ENCODE assay signal across 2 cellular contexts in the genomic region with DNA sequence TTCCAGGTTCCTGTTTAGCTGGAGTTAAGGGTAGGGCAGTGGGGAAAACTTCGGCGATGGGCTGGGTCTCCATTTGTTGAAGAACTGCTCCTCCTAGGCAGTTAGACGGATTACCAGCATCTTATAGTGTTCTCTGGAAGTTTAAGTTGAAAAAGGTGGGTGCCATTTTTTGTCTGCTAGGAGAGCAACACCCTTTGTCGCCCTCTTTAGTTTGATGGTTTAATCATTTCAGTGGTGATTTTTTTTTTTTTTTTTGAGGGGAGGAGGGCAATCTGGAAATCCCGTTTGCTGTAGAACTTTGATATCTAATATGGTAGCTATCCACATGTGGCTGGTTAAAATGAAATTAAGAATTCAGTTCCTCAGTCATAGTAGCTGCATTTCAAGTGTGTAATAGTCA.
TF ChIP-seq lines count a peak whose summit lies in the region.

No MANE protein-coding gene starts in this region.

TF ChIP-seq in HEK293T, 16 proteins besides CTCF, POLR2A, EP300 and RAD21:
- TF ChIP-seq ZNF384 (IDR thresholded peaks at IDR 0.05) (peak; percentile 45; the same call in 1 of the 2 replicates), L3MBTL2 (conservative IDR thresholded peaks at IDR 0.05) (no peak), FOXM1 (IDR thresholded peaks at IDR 0.05; ENCODE audit: borderline replicate concordance) (no peak)
TF ChIP-seq in HEK293T: peak in this region for 1.

TF ChIP-seq in GM12878, 131 proteins besides CTCF, POLR2A, EP300 and RAD21:
- peak; percentile 46; the same call in 1 of the 2 replicates for TF ChIP-seq ZNF384 (IDR thresholded peaks at IDR 0.05; ENCODE audit: borderline replicate concordance, low read depth, low read length)
- TF ChIP-seq, protein P1, sequence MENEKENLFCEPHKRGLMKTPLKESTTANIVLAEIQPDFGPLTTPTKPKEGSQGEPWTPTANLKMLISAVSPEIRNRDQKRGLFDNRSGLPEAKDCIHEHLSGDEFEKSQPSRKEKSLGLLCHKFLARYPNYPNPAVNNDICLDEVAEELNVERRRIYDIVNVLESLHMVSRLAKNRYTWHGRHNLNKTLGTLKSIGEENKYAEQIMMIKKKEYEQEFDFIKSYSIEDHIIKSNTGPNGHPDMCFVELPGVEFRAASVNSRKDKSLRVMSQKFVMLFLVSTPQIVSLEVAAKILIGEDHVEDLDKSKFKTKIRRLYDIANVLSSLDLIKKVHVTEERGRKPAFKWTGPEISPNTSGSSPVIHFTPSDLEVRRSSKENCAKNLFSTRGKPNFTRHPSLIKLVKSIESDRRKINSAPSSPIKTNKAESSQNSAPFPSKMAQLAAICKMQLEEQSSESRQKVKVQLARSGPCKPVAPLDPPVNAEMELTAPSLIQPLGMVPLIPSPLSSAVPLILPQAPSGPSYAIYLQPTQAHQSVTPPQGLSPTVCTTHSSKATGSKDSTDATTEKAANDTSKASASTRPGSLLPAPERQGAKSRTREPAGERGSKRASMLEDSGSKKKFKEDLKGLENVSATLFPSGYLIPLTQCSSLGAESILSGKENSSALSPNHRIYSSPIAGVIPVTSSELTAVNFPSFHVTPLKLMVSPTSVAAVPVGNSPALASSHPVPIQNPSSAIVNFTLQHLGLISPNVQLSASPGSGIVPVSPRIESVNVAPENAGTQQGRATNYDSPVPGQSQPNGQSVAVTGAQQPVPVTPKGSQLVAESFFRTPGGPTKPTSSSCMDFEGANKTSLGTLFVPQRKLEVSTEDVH (IDR thresholded peaks at IDR 0.05; ENCODE audit: low read depth, partially characterized antibody): no peak
